ENCODE assay signal across 8 cellular contexts in the genomic region with DNA sequence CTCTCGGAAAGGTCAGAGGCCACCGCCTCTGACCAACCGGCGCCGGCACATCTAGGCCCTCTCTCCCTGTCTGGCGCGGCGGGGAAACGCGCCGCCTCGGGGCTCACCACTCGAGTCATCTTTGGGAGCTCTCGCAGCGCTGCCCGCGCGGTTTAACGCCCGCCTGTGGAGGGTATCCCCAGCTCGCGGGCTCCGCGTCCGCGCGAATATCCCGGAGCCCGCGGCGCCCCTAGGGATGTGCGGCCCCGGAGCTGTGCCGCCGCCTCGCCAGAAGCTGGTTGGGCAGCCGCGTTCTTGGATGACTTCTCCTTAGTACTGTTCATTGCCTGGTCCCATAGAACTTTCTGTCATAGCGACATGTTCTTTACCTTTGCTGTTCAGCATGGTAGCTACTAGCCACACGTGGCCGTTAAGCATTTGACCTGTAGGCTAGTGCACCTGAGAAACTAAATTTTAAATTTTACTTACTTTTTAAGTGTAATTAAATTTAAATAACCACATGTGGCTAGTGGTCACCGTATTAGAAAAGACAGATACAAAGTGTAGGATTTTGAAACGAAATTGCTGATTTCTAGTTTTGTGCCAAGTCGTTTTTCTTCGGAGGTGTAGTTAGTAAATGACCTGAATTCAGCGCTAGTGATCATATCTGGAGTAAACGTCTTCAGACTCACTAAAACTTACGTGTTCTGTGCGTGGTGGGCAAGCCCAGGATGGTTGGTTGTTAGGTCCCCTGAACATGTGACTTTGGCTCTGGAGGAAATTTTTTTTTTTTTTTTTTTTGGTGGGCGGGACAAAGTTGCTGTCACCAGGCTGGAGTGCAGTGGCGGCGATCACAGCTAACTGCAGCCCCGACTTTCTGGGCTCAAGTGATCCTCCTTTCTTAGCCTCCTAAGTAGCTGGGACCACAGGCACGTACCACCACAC. TPM values are rescaled to one million over a fixed set of nuclear protein-coding genes. Genes with fewer than 3 reads are reported as not detected.
DNase-seq lines count a peak whose midpoint lies in the region; ATAC-seq and TF ChIP-seq lines count a peak whose summit lies in the region.

No MANE protein-coding gene starts in this region.

- H3K36me3 ChIP-seq in heart right ventricle, result peaks cover 0 to 32% (median 14%) of the 10 kb centered on the region in 9 donors
- H3K36me3 ChIP-seq in rectal smooth muscle tissue (ENCODE audit: control insufficient read depth, insufficient read depth, low read length), result peaks cover 12% of the 10 kb centered on the region

- H3K9ac ChIP-seq in rectal smooth muscle tissue (ENCODE audit: low read length), result peak overlapping the region; percentile 73

- TF ChIP-seq CTCF in AG09309 (IDR thresholded peaks at IDR 0.05; ENCODE audit: control insufficient read depth, insufficient read depth, low read depth, low read length, missing control alignments) (peak; percentile 1), heart right ventricle (IDR thresholded peaks at IDR 0.05) (no peak)

- H3K4me3 ChIP-seq in AG09309 (ENCODE audit: control insufficient read depth, low read depth, low read length) (peak overlapping the region; percentile 72), heart right ventricle (peak overlapping the region; percentile 60 to 98 (median 90)), rectal smooth muscle tissue (ENCODE audit: low read length) (peak overlapping the region; percentile 78)

- ATAC-seq in GM19035 (IDR thresholded peaks at IDR 0.05; ENCODE audit: unreplicated experiment) (peak; percentile 7), HG03442 (IDR thresholded peaks at IDR 0.05; ENCODE audit: unreplicated experiment) (peak; percentile 12), heart right ventricle (peak; percentile 27 to 61 (median 45))

- WGBS in heart right ventricle, 2 donors, result 0 to 1% methylated on average over 52 to 54 of the region's 54 CpGs

- H3K27ac ChIP-seq in heart right ventricle (peak overlapping the region; percentile 94 to 100 (median 97)), rectal smooth muscle tissue (ENCODE audit: low read depth, low read length) (peak overlapping the region; percentile 89)

- peak overlapping the region; percentile 99 for H3K4me3 Mint-ChIP-seq in activated naive CD4-positive, alpha-beta T cell treated with anti-CD3 and anti-CD28 coated beads, Interleukin-2, amount 50 U/mL, for 24 hours

- H3K4me1 ChIP-seq in heart right ventricle (peaks cover 4 to 48% (median 30%) of the 10 kb centered on the region in 9 donors), rectal smooth muscle tissue (ENCODE audit: control insufficient read depth, insufficient read depth, low read length) (peaks cover 2% of the 10 kb centered on the region)

- H3K27ac Mint-ChIP-seq in activated naive CD4-positive, alpha-beta T cell treated with anti-CD3 and anti-CD28 coated beads, Interleukin-2, amount 50 U/mL, for 24 hours, result peak overlapping the region; percentile 92

- H3K36me3 Mint-ChIP-seq in activated naive CD4-positive, alpha-beta T cell treated with anti-CD3 and anti-CD28 coated beads, Interleukin-2, amount 50 U/mL, for 24 hours, result peaks cover 4% of the 10 kb centered on the region

- intact Hi-C loops in heart right ventricle (cut with DNase I), result loop anchor here in 3 of 10 donors (2.0 kb wide), 2 partner anchors 21 to 73 kb away; a partner anchor contains a TSS

- no peaks in the 10 kb centered on the region for H3K27me3 Mint-ChIP-seq in activated naive CD4-positive, alpha-beta T cell treated with anti-CD3 and anti-CD28 coated beads, Interleukin-2, amount 50 U/mL, for 24 hours

- no peaks in the 10 kb centered on the region for H3K9me3 ChIP-seq in heart right ventricle

- H3K4me1 Mint-ChIP-seq in activated naive CD4-positive, alpha-beta T cell treated with anti-CD3 and anti-CD28 coated beads, Interleukin-2, amount 50 U/mL, for 24 hours, result peaks cover 22% of the 10 kb centered on the region

- H3K27me3 ChIP-seq in heart right ventricle, result no peaks in the 10 kb centered on the region
- H3K27me3 ChIP-seq in rectal smooth muscle tissue (ENCODE audit: control insufficient read depth, insufficient read depth, low read length), result no peaks in the 10 kb centered on the region

- H3K9me3 Mint-ChIP-seq in activated naive CD4-positive, alpha-beta T cell treated with anti-CD3 and anti-CD28 coated beads, Interleukin-2, amount 50 U/mL, for 24 hours, result no peaks in the 10 kb centered on the region

- no peak for DNase-seq in AG09309 (ENCODE audit: low read depth)
- DNase-seq in SIG-M5 treated with dmso at 0.1 percent for 504 hours (lab: John Stamatoyannopoulos, UW; ENCODE audit: unreplicated experiment), result peak; percentile 80
- DNase-seq in heart right ventricle, result peak in 1 of 2 donors; percentile 25
- DNase-seq in kidney glomerular epithelial cell (lab: John Stamatoyannopoulos, UW), result no peak

RNA-seq across cellular contexts. Expression of a gene that starts 0.8 kb away (rescaled TPM):
- 100 to 1,000 TPM in 9 of 10 donors, 10 to 100 TPM in 1; 84.0 to 177 (median 147) TPM for total RNA-seq in heart right ventricle
- 100 to 1,000 TPM in 1 of 2 donors, 10 to 100 TPM in 1; 41.9 to 104 TPM for polyA plus RNA-seq in heart right ventricle

RNA-seq across cellular contexts. Expression of a gene that starts 20.8 kb away (rescaled TPM):
- total RNA-seq in heart right ventricle, result 100 to 1,000 TPM in 1 of 10 donors, 10 to 100 TPM in 9; 42.5 to 129 (median 82.6) TPM
- polyA plus RNA-seq in heart right ventricle, result 10 to 100 TPM; 36.7 to 45.7 TPM
